ENCODE assay signal across 17 cellular contexts in the genomic region with DNA sequence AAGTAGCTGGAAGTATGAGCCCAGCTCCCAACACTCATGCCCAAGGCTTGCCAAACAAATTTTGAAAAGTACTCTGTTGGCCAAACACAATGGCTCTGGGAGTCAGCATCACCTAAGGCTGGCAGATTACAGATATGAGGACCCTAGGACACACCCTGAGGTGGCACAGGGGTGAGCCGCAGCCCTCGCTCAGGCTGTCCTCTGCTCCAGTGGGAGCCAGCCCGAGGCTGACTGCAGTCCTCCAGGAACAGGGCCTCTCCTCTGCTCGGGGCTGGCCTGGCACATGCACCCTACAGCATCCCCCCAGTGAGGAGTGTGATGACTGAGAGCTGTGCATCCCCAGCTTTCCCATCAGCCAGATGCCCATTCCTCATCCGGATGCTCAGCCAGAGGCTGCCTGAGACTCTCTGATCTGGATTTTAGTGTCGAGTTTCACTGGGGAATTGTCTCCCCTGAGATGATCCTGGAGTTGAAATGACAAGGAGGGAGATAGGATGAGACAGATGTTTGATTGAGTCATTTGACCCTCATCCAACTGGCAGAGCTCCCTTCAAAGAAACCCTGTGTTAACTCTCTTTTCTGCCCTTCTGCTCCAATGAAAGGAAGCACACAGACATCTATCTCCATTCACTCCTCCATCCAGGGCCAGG.
A peak's percentile ranks its signal among the peaks of the same experiment; 100 is the strongest.
DNase-seq lines count a peak whose midpoint lies in the region; ATAC-seq lines count a peak whose summit lies in the region.
"Had no signal": no experiment of that assay in that cellular context is flagged by ENCODE, and none has a peak within 500 bp of the region (broad histone marks: within the 10 kb centered on the region; RNA-seq: fewer than 3 reads in every experiment).

No MANE protein-coding gene starts in this region.

- no peaks in the 10 kb centered on the region for H3K79me2 ChIP-seq in ACC112 (ENCODE audit: control insufficient read depth, insufficient read depth, low read length, unreplicated experiment)

- H3K36me3 ChIP-seq in ACC112 (ENCODE audit: insufficient read depth, low read length), result no peaks in the 10 kb centered on the region
- H3K36me3 ChIP-seq: ovary, tibial artery had no signal

- in situ Hi-C loops in SK-MEL-5 (cut with HindIII; ENCODE audit: low pct_unique_long_range_greater_than_20kb, low sequenced_read_pairs), result no loop called here

- no peaks in the 10 kb centered on the region for H3K27me3 ChIP-seq in ACC112 (ENCODE audit: insufficient read depth, low read length)
- H3K27me3 ChIP-seq: ovary, tibial artery had no signal

- peak overlapping the region; percentile 9; the same call in 1 of the 2 replicates for H3K27ac ChIP-seq in ACC112 (ENCODE audit: low read depth, low read length)
- H3K27ac ChIP-seq: ovary, tibial artery had no signal

- H3K4me1 ChIP-seq in ACC112 (ENCODE audit: control insufficient read depth, insufficient read depth, low read length, unreplicated experiment), result peaks cover 33% of the 10 kb centered on the region

- H3K4me3 ChIP-seq in ACC112 (ENCODE audit: low read depth, low read length), result no peak overlapping the region
- H3K4me3 ChIP-seq: ovary, tibial artery had no signal

- no peak for ATAC-seq in esophagus mucosa
- ATAC-seq: activated naive CD4-positive, alpha-beta T cell treated with anti-CD3 and anti-CD28 coated beads, Interleukin-2, amount 50 U/mL, for 72 hours had no signal

- peak; percentile 71 for DNase-seq in HCEC 1CT
- peak; percentile 19 for DNase-seq in SK-MEL-5 (ENCODE audit: low read depth, low spot score)
- DNase-seq in myocyte (ENCODE audit: low read depth), result peak; percentile 90
- no peak for DNase-seq in iPS-NIHi7 (ENCODE audit: extremely low spot score)
- no peak for DNase-seq in T-helper 1 cell
- no peak for DNase-seq in activated CD4-positive, alpha-beta T cell treated with anti-CD3 and anti-CD28 coated beads, Interleukin-2, amount 50 U/mL, for 1 hour
- DNase-seq: AML-193; central memory CD4-positive, alpha-beta T cell; DMS79 treated with DMSO at 0.1 percent for 48 hours; NCI-H1436; NCI-H774; ovary; Right ventricle myocardium superior; tibial artery had no signal

- no peak overlapping the region for H2AFZ ChIP-seq in ACC112 (ENCODE audit: low read length, unreplicated experiment)

Comparison
In these comparisons a context has a peak if more than half of its experiments do, and no peak if none do; other contexts are left out.
1. DNase-seq: peak in HCEC 1CT (single experiment), SK-MEL-5 (single experiment) and myocyte (single experiment); none in iPS-NIHi7 (single experiment), T-helper 1 cell (0 of 5) and activated CD4-positive, alpha-beta T cell treated with anti-CD3 and anti-CD28 coated beads, Interleukin-2, amount 50 U/mL, for 1 hour (single experiment).